Comparison of ENCODE assay signal across 14 cellular contexts in genomic region chr2:12543452-12544220, GRCh38.
DNase-seq lines count a peak whose midpoint lies in the region; ATAC-seq and TF ChIP-seq lines count a peak whose summit lies in the region.
"Had no signal": no experiment of that assay in that cellular context is flagged by ENCODE, and none has a peak within 500 bp of the region (broad histone marks: within the 10 kb centered on the region; RNA-seq: fewer than 3 reads in every experiment).

No MANE protein-coding gene starts in this region.

- peaks cover 8 to 12% (median 10%) of the 10 kb centered on the region in 10 experiments; a peak in 17 of 20 replicates for H3K4me1 ChIP-seq in BLaER1 treated with 17β-estradiol and CSF1 and Interleukin-3, amounts not matched to agents 10 nM and 100 nM

- no peaks in the 10 kb centered on the region for H4K20me1 ChIP-seq in BLaER1 treated with 17β-estradiol and CSF1 and Interleukin-3, amounts not matched to agents 10 nM and 100 nM

- H3K36me3 ChIP-seq in BLaER1 treated with 17β-estradiol and CSF1 and Interleukin-3, amounts not matched to agents 10 nM and 100 nM, result no peaks in the 10 kb centered on the region
- H3K36me3 ChIP-seq: brain microvascular endothelial cell, tibial nerve had no signal

- peak; percentile 25 for ATAC-seq in GM19467 (IDR thresholded peaks at IDR 0.05; ENCODE audit: unreplicated experiment)
- ATAC-seq in HG03196 (IDR thresholded peaks at IDR 0.05; ENCODE audit: unreplicated experiment), result peak; percentile 19
- ATAC-seq: CD8-positive, alpha-beta T cell had no signal

- H3K27ac ChIP-seq in BLaER1 treated with 17β-estradiol and CSF1 and Interleukin-3, amounts not matched to agents 10 nM and 100 nM, result no peak overlapping the region
- H3K27ac ChIP-seq: brain microvascular endothelial cell, skin epidermis, VCaP had no signal

- TF ChIP-seq CTCF in fibroblast of villous mesenchyme (IDR thresholded peaks at IDR 0.05; ENCODE audit: insufficient read depth, low read depth, low read length), result no peak

- no peak overlapping the region for H3K4me3 ChIP-seq in BLaER1 treated with 17β-estradiol and CSF1 and Interleukin-3, amounts not matched to agents 10 nM and 100 nM
- no peak overlapping the region for H3K4me3 ChIP-seq in fibroblast of villous mesenchyme (ENCODE audit: low read depth, low read length)
- H3K4me3 ChIP-seq: skin epidermis, tibial nerve had no signal

- no peaks in the 10 kb centered on the region for H3K27me3 ChIP-seq in BLaER1 treated with 17β-estradiol and CSF1 and Interleukin-3, amounts not matched to agents 10 nM and 100 nM
- H3K27me3 ChIP-seq: brain microvascular endothelial cell, tibial nerve had no signal

- H3K9ac ChIP-seq in BLaER1 treated with 17β-estradiol and CSF1 and Interleukin-3, amounts not matched to agents 10 nM and 100 nM, result no peak overlapping the region

- no peaks in the 10 kb centered on the region for H3K9me3 ChIP-seq in BLaER1 treated with 17β-estradiol and CSF1 and Interleukin-3, amounts not matched to agents 10 nM and 100 nM (replicated peaks in 1 of 11)
- H3K9me3 ChIP-seq: tibial nerve had no signal

- DNase-seq in fibroblast of villous mesenchyme (ENCODE audit: low read depth), result peak; percentile 88
- no peak for DNase-seq in cerebellum (ENCODE audit: low spot score)
- no peak for DNase-seq in NCI-H146 treated with DMSO at 0.1 percent for 48 hours (lab: John Stamatoyannopoulos, UW; ENCODE audit: unreplicated experiment)
- no peak for DNase-seq in NCI-H1105 (lab: John Stamatoyannopoulos, UW)
- DNase-seq in NCI-H1092 treated with DMSO at 0.1 percent for 48 hours (lab: John Stamatoyannopoulos, UW), result no peak
- DNase-seq: brain microvascular endothelial cell; CD8-positive, alpha-beta T cell; NCI-H1436 had no signal

- peak overlapping the region in 9 of 11 experiments; percentile 4 to 52 (median 44); a peak in 18 of 22 replicates for H3K4me2 ChIP-seq in BLaER1 treated with 17β-estradiol and CSF1 and Interleukin-3, amounts not matched to agents 10 nM and 100 nM
